ENCODE assay signal across 12 cellular contexts in the genomic region with DNA sequence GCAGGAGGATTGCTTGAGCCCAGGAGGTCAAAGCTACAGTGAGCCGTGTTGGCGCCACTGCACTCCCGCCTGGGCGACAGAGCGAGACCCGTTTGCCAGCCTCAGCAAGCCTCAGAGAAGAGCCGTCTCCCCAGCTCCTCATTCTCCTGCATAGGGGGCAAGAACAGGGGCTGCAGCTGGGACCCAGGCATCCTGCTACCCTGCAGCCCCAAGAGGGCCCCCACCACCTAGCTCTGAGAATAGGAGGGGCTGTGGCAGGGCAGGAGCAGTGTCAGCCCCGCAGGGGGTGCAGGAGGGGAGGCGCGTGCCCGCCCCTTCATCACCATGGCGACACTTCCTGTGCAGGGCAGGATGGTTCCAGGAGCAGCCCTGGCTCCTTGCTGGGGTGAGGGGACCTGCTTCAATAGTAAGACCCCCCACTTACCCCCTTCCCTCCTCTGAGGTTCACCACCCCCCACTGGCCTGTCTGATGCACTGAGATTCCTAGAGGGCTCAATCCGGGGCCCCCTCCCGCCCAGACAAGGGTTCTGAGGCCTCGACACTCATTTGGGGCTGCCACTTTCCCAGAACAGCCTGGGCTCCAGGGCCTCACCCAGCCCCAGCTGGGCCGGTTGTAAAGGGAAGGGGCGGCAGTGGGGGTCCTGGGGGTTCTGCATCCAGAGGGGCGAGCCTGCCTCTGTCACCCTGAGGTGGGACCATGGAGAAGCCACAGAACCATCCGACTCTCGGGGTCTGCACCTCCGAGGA. TPM values are rescaled to one million over a fixed set of nuclear protein-coding genes. Genes with fewer than 3 reads are reported as not detected.
A peak's percentile ranks its signal among the peaks of the same experiment; 100 is the strongest.
DNase-seq lines count a peak whose midpoint lies in the region; ATAC-seq and TF ChIP-seq lines count a peak whose summit lies in the region.
"Had no signal": no experiment of that assay in that cellular context is flagged by ENCODE, and none has a peak within 500 bp of the region (broad histone marks: within the 10 kb centered on the region; RNA-seq: fewer than 3 reads in every experiment).

No MANE protein-coding gene starts in this region.

- H3K9me3 ChIP-seq in right cardiac atrium (ENCODE audit: control insufficient read depth, low read length) (no peaks in the 10 kb centered on the region), gastrocnemius medialis (no peaks in the 10 kb centered on the region)

- no peak for TF ChIP-seq CTCF in brain (conservative IDR thresholded peaks at IDR 0.05)
- TF ChIP-seq CTCF in mesothelial cell of epicardium (IDR thresholded peaks at IDR 0.05; ENCODE audit: unreplicated experiment), result no peak
- TF ChIP-seq CTCF in gastrocnemius medialis (IDR thresholded peaks at IDR 0.05 in 4 of 5, conservative IDR thresholded peaks at IDR 0.05 in 1 of 5), result no peak

- H3K4me1 ChIP-seq in right cardiac atrium (ENCODE audit: control insufficient read depth, insufficient read depth, low read length) (peaks cover 2% of the 10 kb centered on the region), gastrocnemius medialis (peaks cover 0 to 3% of the 10 kb centered on the region in 2 donors)

- no peak for TF ChIP-seq POLR2A in gastrocnemius medialis (IDR thresholded peaks at IDR 0.05)

- H3K4me3 Mint-ChIP-seq in brain, result no peak overlapping the region
- no peak overlapping the region for H3K4me3 Mint-ChIP-seq in mesothelial cell of epicardium

- peaks cover 0 to 6% of the 10 kb centered on the region in 2 donors for H3K36me3 ChIP-seq in gastrocnemius medialis

- peaks cover 34% of the 10 kb centered on the region for H3K4me1 Mint-ChIP-seq in brain
- peaks cover 51% of the 10 kb centered on the region for H3K4me1 Mint-ChIP-seq in mesothelial cell of epicardium

- peaks cover 26% of the 10 kb centered on the region for H3K36me3 Mint-ChIP-seq in brain
- H3K36me3 Mint-ChIP-seq in mesothelial cell of epicardium, result peaks cover 5% of the 10 kb centered on the region

- in situ Hi-C loops in gastrocnemius medialis (cut with MboI; ENCODE audit: low sequenced_read_pairs in 4 of 4), result no loop called here

- H3K27ac Mint-ChIP-seq in brain (peak overlapping the region in 4 of 5 experiments; percentile 65 to 85 (median 72)), mesothelial cell of epicardium (peak overlapping the region; percentile 95)

- H3K27ac ChIP-seq in right cardiac atrium (ENCODE audit: low read length) (no peak overlapping the region), gastrocnemius medialis (peak overlapping the region in 2 of 4 donors; percentile 8 to 52)
- H3K27ac ChIP-seq: C4-2B, KMS-11 had no signal

- H3K9me3 Mint-ChIP-seq in brain, result no peaks in the 10 kb centered on the region
- H3K9me3 Mint-ChIP-seq in mesothelial cell of epicardium, result no peaks in the 10 kb centered on the region

- intact Hi-C loops in right cardiac atrium (cut with DNase I) (no loop called here), left cardiac atrium (cut with DNase I) (no loop called here), gastrocnemius medialis (cut with DNase I; ENCODE audit: low total_unique reads) (no loop called here)

- H3K27me3 ChIP-seq in right cardiac atrium (ENCODE audit: control insufficient read depth, insufficient read depth), result no peaks in the 10 kb centered on the region
- no peaks in the 10 kb centered on the region for H3K27me3 ChIP-seq in gastrocnemius medialis

- DNase-seq in right cardiac atrium, result peak; percentile 11 to 60 (median 51)
- DNase-seq in left cardiac atrium, result no peak
- no peak for DNase-seq in mesothelial cell of epicardium (ENCODE audit: low spot score in 2 of 2, unreplicated experiment in 2 of 2)
- DNase-seq in NCI-H146 treated with DMSO at 0.1 percent for 48 hours (lab: John Stamatoyannopoulos, UW; ENCODE audit: unreplicated experiment), result no peak
- no peak for DNase-seq in gastrocnemius medialis
- DNase-seq: activated CD8-positive, alpha-beta memory T cell treated with anti-CD3 and anti-CD28 coated beads, Interleukin-2, amount 50 U/mL, for 4 hours had no signal

- 88% methylated on average over 21 of the region's 21 CpGs for WGBS in right cardiac atrium

- H3K4me3 ChIP-seq in right cardiac atrium (ENCODE audit: low read length) (no peak overlapping the region), gastrocnemius medialis (no peak overlapping the region)

- H3K27me3 Mint-ChIP-seq in brain, result no peaks in the 10 kb centered on the region
- no peaks in the 10 kb centered on the region for H3K27me3 Mint-ChIP-seq in mesothelial cell of epicardium (ENCODE audit: low read depth)

- ATAC-seq in right cardiac atrium, result no peak
- ATAC-seq in left cardiac atrium, result no peak
- ATAC-seq in HG02884 (IDR thresholded peaks at IDR 0.05; ENCODE audit: unreplicated experiment), result no peak
- no peak for ATAC-seq in HG03460 (IDR thresholded peaks at IDR 0.05; ENCODE audit: unreplicated experiment)
- no peak for ATAC-seq in gastrocnemius medialis

RNA-seq across cellular contexts. Expression of a gene that starts 20.2 kb away (rescaled TPM):
- total RNA-seq in right cardiac atrium (10 to 100 TPM; 11.4 to 21.3 (median 13.6) TPM), left cardiac atrium (10 to 100 TPM; 10.6 to 20.0 TPM), mesothelial cell of epicardium (36.7 to 37.6 TPM (median 37.5 TPM) in 3 replicates), gastrocnemius medialis (10 to 100 TPM in 1 of 4 donors, 1 to 10 TPM in 3; 2.4 to 12.8 (median 3.7) TPM)
- polyA plus RNA-seq in right cardiac atrium (10.7 TPM), brain (ENCODE audit: insufficient read depth, low read depth, low replicate concordance) (5.0 TPM)
- total RNA-seq: T-helper 2 cell treated with Interferon-gamma antibody and Interleukin-4, amounts not matched to agents 100 ng/mL and 5 ng/mL, for 36 hours had no signal

RNA-seq across cellular contexts. Expression of a gene that starts 24.6 kb away (rescaled TPM):
- 10 to 100 TPM; 13.4 to 18.1 (median 16.9) TPM for total RNA-seq in right cardiac atrium
- polyA plus RNA-seq in right cardiac atrium, result 9.0 TPM
- 10 to 100 TPM; 15.6 to 19.5 TPM for total RNA-seq in left cardiac atrium
- 87.6 TPM for polyA plus RNA-seq in brain (ENCODE audit: insufficient read depth, low read depth, low replicate concordance)
- total RNA-seq in mesothelial cell of epicardium, result 32.9 to 35.1 TPM (median 34.1 TPM) in 3 replicates
- 10 to 100 TPM in 1 of 4 donors, 1 to 10 TPM in 3; 5.7 to 15.3 (median 7.2) TPM for total RNA-seq in gastrocnemius medialis

RNA-seq across cellular contexts. Expression of a gene that starts 33.9 kb away (rescaled TPM):
- total RNA-seq in right cardiac atrium (10 to 100 TPM; 40.4 to 54.0 (median 49.8) TPM), left cardiac atrium (10 to 100 TPM; 44.6 to 48.3 TPM), mesothelial cell of epicardium (34.7 to 37.7 TPM (median 35.3 TPM) in 3 replicates), gastrocnemius medialis (100 to 1,000 TPM in 2 of 4 donors, 10 to 100 TPM in 2; 94.8 to 114 (median 103) TPM)
- polyA plus RNA-seq in right cardiac atrium (48.4 TPM), brain (ENCODE audit: insufficient read depth, low read depth, low replicate concordance) (43.8 TPM)

RNA-seq across cellular contexts. Expression of a gene that starts 40.7 kb away (rescaled TPM):
- total RNA-seq in right cardiac atrium, result 10 to 100 TPM; 57.6 to 61.9 (median 59.7) TPM
- polyA plus RNA-seq in right cardiac atrium, result 131 TPM
- 10 to 100 TPM; 51.0 to 64.3 TPM for total RNA-seq in left cardiac atrium
- 64.4 TPM for polyA plus RNA-seq in brain (ENCODE audit: insufficient read depth, low read depth, low replicate concordance)
- total RNA-seq in mesothelial cell of epicardium, result 31.8 to 35.6 TPM (median 33.6 TPM) in 3 replicates
- total RNA-seq in gastrocnemius medialis, result 100 to 1,000 TPM; 112 to 174 (median 132) TPM

Comparison
In these comparisons a context has a peak if more than half of its experiments do, and no peak if none do; other contexts are left out.
1. DNase-seq: peak in right cardiac atrium (3 of 3); none in left cardiac atrium (single experiment), mesothelial cell of epicardium (0 of 2), NCI-H146 treated with DMSO at 0.1 percent for 48 hours (single experiment) and gastrocnemius medialis (0 of 2).